2 cellular contexts compared by ENCODE assay signal in genomic region chr1:39969531-39970270, GRCh38.
A peak's percentile ranks its signal among the peaks of the same experiment; 100 is the strongest.
TF ChIP-seq lines count a peak whose summit lies in the region.

No MANE protein-coding gene starts in this region.

TF ChIP-seq in IMR-90, 13 proteins besides CTCF, POLR2A, EP300 and RAD21:
- 0 out of 2 replicates have a peak, but pooled peaks have one; percentile 4 for TF ChIP-seq CEBPB (IDR thresholded peaks at IDR 0.05; ENCODE audit: low read depth, low read length)
- TF ChIP-seq FOS (IDR thresholded peaks at IDR 0.05; ENCODE audit: low read depth, low read length) = no peak
TF ChIP-seq in IMR-90: peak in this region for 1.

TF ChIP-seq in WTC11, 78 proteins besides CTCF, POLR2A, EP300 and RAD21:
- TF ChIP-seq STAT6 (CRISPR knock-in tag; conservative IDR thresholded peaks at IDR 0.05; ENCODE audit: low read depth) (no peak), CREM (CRISPR knock-in tag; IDR thresholded peaks at IDR 0.05) (no peak), SP1 (CRISPR knock-in tag; conservative IDR thresholded peaks at IDR 0.05) (no peak), ZNF121 (CRISPR knock-in tag; IDR thresholded peaks at IDR 0.05) (no peak), PRRX2 (CRISPR knock-in tag; IDR thresholded peaks at IDR 0.05) (no peak), NR3C1 (CRISPR knock-in tag; conservative IDR thresholded peaks at IDR 0.05; ENCODE audit: low read depth) (no peak), SOX15 (CRISPR knock-in tag; IDR thresholded peaks at IDR 0.05) (no peak), ATF1 (CRISPR knock-in tag; IDR thresholded peaks at IDR 0.05) (no peak), JUN (CRISPR knock-in tag; IDR thresholded peaks at IDR 0.05) (no peak), ZNF416 (CRISPR knock-in tag; IDR thresholded peaks at IDR 0.05) (no peak), ZMAT4 (CRISPR knock-in tag; IDR thresholded peaks at IDR 0.05) (no peak), JAZF1 (CRISPR knock-in tag; IDR thresholded peaks at IDR 0.05) (no peak), SMAD3 (CRISPR knock-in tag; IDR thresholded peaks at IDR 0.05; ENCODE audit: borderline replicate concordance) (no peak)
